ENCODE assay signal across 14 cellular contexts in the genomic region with DNA sequence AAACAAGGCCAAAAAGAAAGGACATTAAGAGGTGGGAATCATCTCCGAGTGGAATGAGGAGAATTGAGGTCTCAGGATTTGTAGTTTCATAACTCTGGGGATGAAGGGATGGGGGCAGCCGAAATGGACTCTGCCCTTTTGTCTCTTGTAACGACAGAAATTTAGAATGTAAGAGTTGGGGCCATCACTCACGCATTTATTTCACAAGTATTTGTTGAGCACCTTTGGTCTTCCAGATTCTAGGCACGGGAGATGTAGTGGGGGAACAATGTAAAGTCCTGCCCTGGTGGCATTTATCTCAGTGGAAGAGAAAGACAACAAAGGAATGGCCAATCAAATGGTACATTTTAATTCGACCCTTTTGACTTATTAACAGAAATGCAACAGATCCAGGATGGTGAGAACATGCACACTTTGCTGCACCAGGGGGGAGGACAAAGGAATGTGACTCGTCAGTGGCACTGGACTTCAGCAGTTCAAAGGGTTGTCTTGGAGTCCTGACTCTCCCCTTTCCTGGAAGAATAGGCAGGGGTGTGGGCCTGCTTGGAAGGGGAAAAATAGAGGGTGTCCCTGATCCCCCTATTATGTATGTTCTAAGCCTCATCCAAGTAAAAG.
DNase-seq lines count a peak whose midpoint lies in the region; ATAC-seq, FAIRE-seq and TF ChIP-seq lines count a peak whose summit lies in the region.
"Had no signal": no experiment of that assay in that cellular context is flagged by ENCODE, and none has a peak within 500 bp of the region (broad histone marks: within the 10 kb centered on the region; RNA-seq: fewer than 3 reads in every experiment).

No MANE protein-coding gene starts in this region.

- peak overlapping the region; percentile 74 for H3K9ac ChIP-seq in endothelial cell of umbilical vein (replicated peaks; ENCODE audit: extremely low read depth, insufficient read depth, low read length)

- no peak overlapping the region for H2AFZ ChIP-seq in endothelial cell of umbilical vein (ENCODE audit: low read depth, low read length)

- BruUV-seq in endothelial cell of umbilical vein (replicated peaks; lab: Mats Ljungman, UMichigan), result TSS peak; percentile 84

- no peak for DNase-seq in activated CD4-positive, alpha-beta T cell treated with anti-CD3 and anti-CD28 coated beads for 36 hours
- no peak for DNase-seq in activated CD4-positive, alpha-beta T cell treated with anti-CD3 and anti-CD28 coated beads for 4 hours
- DNase-seq in SJCRH30 (no peak), endothelial cell of umbilical vein (ENCODE audit: low read depth, low spot score) (no peak), psoas muscle (no peak), gastrocnemius medialis (no peak)
- DNase-seq: activated T-cell treated with anti-CD3 and anti-CD28 coated beads, Interleukin-2, amount 50 U/mL, for 4 hours; immature natural killer cell; naive B cell; transverse colon had no signal

- H3K36me3 Mint-ChIP-seq in activated CD4-positive, alpha-beta T cell treated with anti-CD3 and anti-CD28 coated beads for 36 hours (ENCODE audit: low read depth), result no peaks in the 10 kb centered on the region
- H3K36me3 Mint-ChIP-seq: immature natural killer cell, naive B cell had no signal

- peak overlapping the region; percentile 78 for H3K4me2 ChIP-seq in endothelial cell of umbilical vein (ENCODE audit: insufficient read depth, low read length)

- H3K4me1 ChIP-seq in SJCRH30, result peaks cover 47% of the 10 kb centered on the region
- H3K4me1 ChIP-seq in endothelial cell of umbilical vein (ENCODE audit: control insufficient read depth, extremely low read depth, insufficient read depth, low read length), result peaks cover 43% of the 10 kb centered on the region
- H3K4me1 ChIP-seq in psoas muscle, result peaks cover 11% of the 10 kb centered on the region
- H3K4me1 ChIP-seq in gastrocnemius medialis, result no peaks in the 10 kb centered on the region
- H3K4me1 ChIP-seq: transverse colon had no signal

- no peaks in the 10 kb centered on the region for H3K27me3 ChIP-seq in SJCRH30
- no peaks in the 10 kb centered on the region for H3K27me3 ChIP-seq in endothelial cell of umbilical vein (ENCODE audit: control insufficient read depth in 2 of 2, insufficient read depth in 2 of 2, low read length in 2 of 2)
- no peaks in the 10 kb centered on the region for H3K27me3 ChIP-seq in psoas muscle (ENCODE audit: insufficient read depth in 3 of 3, low read length in 2 of 3)
- H3K27me3 ChIP-seq in gastrocnemius medialis, result no peaks in the 10 kb centered on the region
- H3K27me3 ChIP-seq: transverse colon had no signal

- intact Hi-C loops in activated CD4-positive, alpha-beta T cell treated with anti-CD3 and anti-CD28 coated beads for 36 hours (cut with DNase I, micrococcal nuclease), result loop anchor here in 1 of 2 experiments (5.0 kb wide), 3 partner anchors 163 to 483 kb away; no protein-coding TSS in a partner anchor
- intact Hi-C loops in endothelial cell of umbilical vein (cut with micrococcal nuclease), result loop anchor here (2.0 kb wide), 4 partner anchors 198 to 554 kb away; a partner anchor contains a TSS
- intact Hi-C loops in psoas muscle (cut with DNase I), result no loop called here
- intact Hi-C loops in gastrocnemius medialis (cut with DNase I; ENCODE audit: low total_unique reads), result no loop called here

- CTCF ChIA-PET in activated CD4-positive, alpha-beta T cell treated with anti-CD3 and anti-CD28 coated beads for 36 hours (lab: Charles Lee), result no interaction called here
- CTCF ChIA-PET in endothelial cell of umbilical vein (lab: Charles Lee), result interaction anchor here (0.9 to 1.4 kb wide), 4 partner anchors 11 to 152 kb away, joined by 3 to 5 read pairs (median 4); no protein-coding TSS in a partner anchor

- no peaks in the 10 kb centered on the region for H4K20me1 ChIP-seq in endothelial cell of umbilical vein (replicated peaks; ENCODE audit: control insufficient read depth, extremely low read depth, insufficient read depth, low read length)

- H3K9me3 ChIP-seq in SJCRH30 (replicated peaks), result no peaks in the 10 kb centered on the region
- H3K9me3 ChIP-seq in endothelial cell of umbilical vein (replicated peaks; ENCODE audit: control insufficient read depth, insufficient read depth, low read length), result no peaks in the 10 kb centered on the region
- H3K9me3 ChIP-seq in psoas muscle, result no peaks in the 10 kb centered on the region
- H3K9me3 ChIP-seq in gastrocnemius medialis, result no peaks in the 10 kb centered on the region
- H3K9me3 ChIP-seq: transverse colon had no signal

- H3K9me1 ChIP-seq in endothelial cell of umbilical vein (replicated peaks; ENCODE audit: control insufficient read depth, extremely low read depth, insufficient read depth, low read length), result no peaks in the 10 kb centered on the region

- peak overlapping the region; percentile 88 for H3K27ac Mint-ChIP-seq in activated CD4-positive, alpha-beta T cell treated with anti-CD3 and anti-CD28 coated beads for 36 hours
- H3K27ac Mint-ChIP-seq: immature natural killer cell, naive B cell had no signal

- no peak overlapping the region for H3K4me3 ChIP-seq in SJCRH30
- no peak overlapping the region for H3K4me3 ChIP-seq in endothelial cell of umbilical vein (replicated peaks in 1 of 3; ENCODE audit: insufficient read depth in 1 of 3, low read depth in 1 of 3, low read length in 3 of 3)
- no peak overlapping the region for H3K4me3 ChIP-seq in psoas muscle
- H3K4me3 ChIP-seq in gastrocnemius medialis, result no peak overlapping the region
- H3K4me3 ChIP-seq: transverse colon had no signal

- POLR2A ChIA-PET in activated CD4-positive, alpha-beta T cell treated with anti-CD3 and anti-CD28 coated beads for 36 hours (lab: Charles Lee), result no interaction called here
- POLR2A ChIA-PET in endothelial cell of umbilical vein (lab: Charles Lee), result no interaction called here

- ATAC-seq in activated CD4-positive, alpha-beta T cell treated with anti-CD3 and anti-CD28 coated beads for 36 hours, result no peak
- no peak for ATAC-seq in psoas muscle
- no peak for ATAC-seq in gastrocnemius medialis
- ATAC-seq in GM19452 (IDR thresholded peaks at IDR 0.05; ENCODE audit: unreplicated experiment), result no peak
- ATAC-seq in GM19023 (IDR thresholded peaks at IDR 0.05; ENCODE audit: unreplicated experiment), result no peak

- H3K79me2 ChIP-seq in endothelial cell of umbilical vein (ENCODE audit: control insufficient read depth, insufficient read depth, low read length), result no peaks in the 10 kb centered on the region

- no peak for TF ChIP-seq CTCF in endothelial cell of umbilical vein (IDR thresholded peaks at IDR 0.05; ENCODE audit: extremely low read depth in 1 of 2, insufficient read depth in 1 of 2, low read depth in 1 of 2, low read length in 2 of 2)
- no peak for TF ChIP-seq CTCF in psoas muscle (IDR thresholded peaks at IDR 0.05)
- TF ChIP-seq CTCF in gastrocnemius medialis (IDR thresholded peaks at IDR 0.05 in 4 of 5, conservative IDR thresholded peaks at IDR 0.05 in 1 of 5), result no peak

- 85 to 92% (median 87%) methylated on average over 7 of the region's 7 CpGs for WGBS in psoas muscle, 3 donors

- TF ChIP-seq POLR2A in endothelial cell of umbilical vein (IDR thresholded peaks at IDR 0.05; ENCODE audit: low read depth, low read length), result no peak
- TF ChIP-seq POLR2A in gastrocnemius medialis (IDR thresholded peaks at IDR 0.05), result no peak

- in situ Hi-C loops in gastrocnemius medialis (cut with MboI; ENCODE audit: low sequenced_read_pairs in 4 of 4), result loop anchor here in 1 of 4 donors (25.0 kb wide), 1 partner anchor 142 kb away; no protein-coding TSS in a partner anchor

- no peaks in the 10 kb centered on the region for H3K9me3 Mint-ChIP-seq in activated CD4-positive, alpha-beta T cell treated with anti-CD3 and anti-CD28 coated beads for 36 hours (ENCODE audit: low read depth)
- H3K9me3 Mint-ChIP-seq: activated T-cell treated with anti-CD3 and anti-CD28 coated beads, Interleukin-2, amount 50 U/mL, for 4 hours; central memory CD8-positive, alpha-beta T cell; immature natural killer cell had no signal

- peaks cover 6% of the 10 kb centered on the region for H3K27me3 Mint-ChIP-seq in activated CD4-positive, alpha-beta T cell treated with anti-CD3 and anti-CD28 coated beads for 36 hours

- H3K36me3 ChIP-seq in SJCRH30 (no peaks in the 10 kb centered on the region), endothelial cell of umbilical vein (ENCODE audit: control insufficient read depth in 2 of 2, extremely low read depth in 1 of 2, insufficient read depth in 2 of 2, low read length in 2 of 2) (no peaks in the 10 kb centered on the region), psoas muscle (ENCODE audit: insufficient read depth in 1 of 2, low read depth in 1 of 2) (no peaks in the 10 kb centered on the region), gastrocnemius medialis (no peaks in the 10 kb centered on the region)
- H3K36me3 ChIP-seq: transverse colon had no signal

- no peak for FAIRE-seq in endothelial cell of umbilical vein (lab: Jason Lieb, UNC)
- FAIRE-seq: small intestine had no signal

- peaks cover 56% of the 10 kb centered on the region for H3K4me1 Mint-ChIP-seq in activated CD4-positive, alpha-beta T cell treated with anti-CD3 and anti-CD28 coated beads for 36 hours
- H3K4me1 Mint-ChIP-seq: immature natural killer cell, naive B cell had no signal

- H3K27ac ChIP-seq in SJCRH30, result peak overlapping the region; percentile 76
- H3K27ac ChIP-seq in endothelial cell of umbilical vein (ENCODE audit: insufficient read depth, low read depth, low read length), result peak overlapping the region; percentile 99
- peak overlapping the region; percentile 55 for H3K27ac ChIP-seq in psoas muscle
- H3K27ac ChIP-seq in gastrocnemius medialis, result peak overlapping the region in 1 of 4 donors; percentile 16
- H3K27ac ChIP-seq: transverse colon had no signal

- dilution Hi-C loops in endothelial cell of umbilical vein (cut with MboI; ENCODE audit: extremely low pct_ligation_motif_present, low sequenced_read_pairs), result no loop called here

- H3K4me3 Mint-ChIP-seq in activated CD4-positive, alpha-beta T cell treated with anti-CD3 and anti-CD28 coated beads for 36 hours, result no peak overlapping the region
- H3K4me3 Mint-ChIP-seq: immature natural killer cell, naive B cell had no signal

TF ChIP-seq in endothelial cell of umbilical vein, 7 proteins besides CTCF, POLR2A, EP300 and RAD21:
- TF ChIP-seq GATA2 (IDR thresholded peaks at IDR 0.05; ENCODE audit: insufficient read depth, insufficient read length, low read depth, low read length) (peak; percentile 8), JUN (IDR thresholded peaks at IDR 0.05; ENCODE audit: borderline replicate concordance, insufficient read depth, insufficient read length, low read depth) (no peak)
